In genomic region chr3:30827080-30827479, GRCh38 we compare ENCODE assay signal across 35 cellular contexts.
"Had no signal": no experiment of that assay in that cellular context is flagged by ENCODE, and none has a peak within 500 bp of the region (broad histone marks: within the 10 kb centered on the region; RNA-seq: fewer than 3 reads in every experiment).

No MANE protein-coding gene starts in this region.

- H3K4me1 ChIP-seq: breast epithelium, SJCRH30 had no signal

- DNase-seq: activated CD4-positive, alpha-beta memory T cell treated with anti-CD3 and anti-CD28 coated beads, Interleukin-2, amount 10 ng/mL, durations not matched to agents 7 days and 5 days; activated CD4-positive, alpha-beta T cell treated with anti-CD3 and anti-CD28 coated beads for 1 hour; activated CD4-positive, alpha-beta T cell treated with anti-CD3 and anti-CD28 coated beads for 48 hours; activated CD4-positive, CD25-positive, alpha-beta regulatory T cell; activated CD8-positive, alpha-beta memory T cell treated with anti-CD3 and anti-CD28 coated beads for 24 hours; activated CD8-positive, alpha-beta memory T cell treated with anti-CD3 and anti-CD28 coated beads, Interleukin-2, amount 10 ng/mL, durations not matched to agents 7 days and 5 days; activated effector memory CD4-positive, alpha-beta T cell treated with anti-CD3 and anti-CD28 coated beads, Interleukin-2, amount 50 U/mL, for 16 hours; activated naive CD4-positive, alpha-beta T cell; activated naive CD4-positive, alpha-beta T cell treated with anti-CD3 and anti-CD28 coated beads, Interleukin-2, amount 50 U/mL, for 16 hours; activated naive CD8-positive, alpha-beta T cell treated with anti-CD3 and anti-CD28 coated beads for 36 hours; activated T-cell treated with anti-CD3 and anti-CD28 coated beads, Interleukin-2, amount 50 U/mL, for 1 hour; activated T-cell treated with anti-CD3 and anti-CD28 coated beads, Interleukin-2, amount 50 U/mL, for 72 hours; amniotic stem cell; IMR-90; NCI-H1092 treated with DMSO at 0.1 percent for 48 hours; NCI-H1417; NCI-H146; NCI-H187; NCI-H2029 treated with DMSO at 0.1 percent for 48 hours; NCI-H2107; NCI-H2171; NCI-H510A; NCI-H526; NCI-H748 treated with DMSO at 0.1 percent for 48 hours; PC-9; SHP77; SJCRH30; T1000; WERI-Rb-1 had no signal

- H3K36me3 ChIP-seq: ascending aorta, breast epithelium, SJCRH30, WERI-Rb-1 had no signal

- H3K27me3 ChIP-seq: ascending aorta, breast epithelium, SJCRH30 had no signal

- H3K4me3 ChIP-seq: ascending aorta, breast epithelium, K562, PC-9, SJCRH30, SK-N-MC had no signal

- ATAC-seq: activated CD8-positive, alpha-beta memory T cell treated with anti-CD3 and anti-CD28 coated beads, Interleukin-2, amount 10 ng/mL, durations not matched to agents 7 days and 5 days; activated T-cell treated with anti-CD3 and anti-CD28 coated beads, Interleukin-2, amount 50 U/mL, for 72 hours; activated T-helper 17 cell treated with anti-CD3 and anti-CD28 coated beads, Interleukin-2, amount 50 U/mL, for 72 hours; K562 had no signal

- H3K27ac ChIP-seq: breast epithelium, PC-9, RWPE1, SJCRH30, SK-N-MC, WERI-Rb-1 had no signal

- H3K9me3 ChIP-seq: ascending aorta, breast epithelium, SJCRH30 had no signal
